8 cellular contexts compared by ENCODE assay signal in genomic region chr16:48612621-48613020, GRCh38. TPM values are rescaled to one million over a fixed set of nuclear protein-coding genes. Genes with fewer than 3 reads are reported as not detected.
DNase-seq lines count a peak whose midpoint lies in the region; ATAC-seq and TF ChIP-seq lines count a peak whose summit lies in the region.

No MANE protein-coding gene starts in this region.

- no peaks in the 10 kb centered on the region for H3K9me2 ChIP-seq in SU-DHL-6 (replicated peaks; ENCODE audit: insufficient read depth, low read length)

- H3K4me1 Mint-ChIP-seq in activated T-cell treated with anti-CD3 and anti-CD28 coated beads, Interleukin-2, amount 50 U/mL, for 24 hours (ENCODE audit: low read depth), result peaks cover 47% of the 10 kb centered on the region
- H3K4me1 Mint-ChIP-seq in stimulated activated naive CD8-positive, alpha-beta T cell treated with anti-CD3 and anti-CD28 coated beads, Interleukin-15, amount 100 ng/mL, for 72 hours, result peaks cover 73% of the 10 kb centered on the region

- peak overlapping the region; percentile 32 for H3K4me2 ChIP-seq in SU-DHL-6 (ENCODE audit: low read depth, low read length, poor library complexity, severe bottlenecking)

- no peak for ATAC-seq in foreskin keratinocyte
- no peak for ATAC-seq in stimulated activated naive CD8-positive, alpha-beta T cell treated with anti-CD3 and anti-CD28 coated beads, Interleukin-15, amount 100 ng/mL, for 72 hours

- no peaks in the 10 kb centered on the region for H3K36me3 ChIP-seq in SU-DHL-6 (ENCODE audit: low read length)

- peaks cover 20% of the 10 kb centered on the region for H3K79me2 ChIP-seq in SU-DHL-6 (ENCODE audit: insufficient read depth, low read length)

- peaks cover 5% of the 10 kb centered on the region; the same call in 1 of the 2 replicates for H3F3A ChIP-seq in SU-DHL-6 (ENCODE audit: insufficient read depth)

- H3K27me3 Mint-ChIP-seq in activated T-cell treated with anti-CD3 and anti-CD28 coated beads, Interleukin-2, amount 50 U/mL, for 24 hours, result no peaks in the 10 kb centered on the region
- H3K27me3 Mint-ChIP-seq in stimulated activated naive CD8-positive, alpha-beta T cell treated with anti-CD3 and anti-CD28 coated beads, Interleukin-15, amount 100 ng/mL, for 72 hours, result no peaks in the 10 kb centered on the region

- H3K4me1 ChIP-seq in foreskin keratinocyte, result peaks cover 24% of the 10 kb centered on the region

- TF ChIP-seq CTCF in SU-DHL-6 (IDR thresholded peaks at IDR 0.05; ENCODE audit: insufficient read depth, low read length, poor library complexity, severe bottlenecking) (no peak), foreskin keratinocyte (conservative IDR thresholded peaks at IDR 0.05) (no peak)

- H3K27me3 ChIP-seq in SU-DHL-6 (ENCODE audit: low read length), result no peaks in the 10 kb centered on the region
- H3K27me3 ChIP-seq in foreskin keratinocyte, result no peaks in the 10 kb centered on the region

- H3K27ac ChIP-seq in SU-DHL-6 (ENCODE audit: low read depth, low read length) (no peak overlapping the region), foreskin keratinocyte (peak overlapping the region; percentile 92)

- no peak overlapping the region for H3K4me3 ChIP-seq in SU-DHL-6 (ENCODE audit: insufficient read depth, low read length, poor library complexity, severe bottlenecking)

- H3K9me3 ChIP-seq in SU-DHL-6 (ENCODE audit: insufficient read depth, low read length), result no peaks in the 10 kb centered on the region

- H3K4me3 Mint-ChIP-seq in activated T-cell treated with anti-CD3 and anti-CD28 coated beads, Interleukin-2, amount 50 U/mL, for 24 hours, result peak overlapping the region; percentile 65
- peak overlapping the region; percentile 60 to 78 for H3K4me3 Mint-ChIP-seq in stimulated activated naive CD8-positive, alpha-beta T cell treated with anti-CD3 and anti-CD28 coated beads, Interleukin-15, amount 100 ng/mL, for 72 hours

- H2AFZ ChIP-seq in SU-DHL-6 (ENCODE audit: low read depth, low read length, severe bottlenecking), result peak overlapping the region; percentile 36

- H4K20me1 ChIP-seq in SU-DHL-6 (ENCODE audit: low read depth, low read length), result no peaks in the 10 kb centered on the region; the same call in 1 of the 2 replicates

- peaks cover 3% of the 10 kb centered on the region for H3K9me3 Mint-ChIP-seq in activated T-cell treated with anti-CD3 and anti-CD28 coated beads, Interleukin-2, amount 50 U/mL, for 24 hours
- H3K9me3 Mint-ChIP-seq in stimulated activated naive CD8-positive, alpha-beta T cell treated with anti-CD3 and anti-CD28 coated beads, Interleukin-15, amount 100 ng/mL, for 72 hours, result no peaks in the 10 kb centered on the region

- 0 out of 2 replicates have a peak overlapping the region, but pooled peaks have one; percentile 6 for H3K9ac ChIP-seq in SU-DHL-6 (ENCODE audit: low read length)

- peak overlapping the region; percentile 93 for H3K27ac Mint-ChIP-seq in activated T-cell treated with anti-CD3 and anti-CD28 coated beads, Interleukin-2, amount 50 U/mL, for 24 hours
- peak overlapping the region; percentile 96 to 99 for H3K27ac Mint-ChIP-seq in stimulated activated naive CD8-positive, alpha-beta T cell treated with anti-CD3 and anti-CD28 coated beads, Interleukin-15, amount 100 ng/mL, for 72 hours

- DNase-seq in activated T-cell treated with anti-CD3 and anti-CD28 coated beads, Interleukin-2, amount 50 U/mL, for 24 hours, result no peak
- DNase-seq in activated T-cell treated with anti-CD3 and anti-CD28 coated beads for 4 hours (no peak), foreskin keratinocyte (no peak), HUDEP-2 (lab: John Stamatoyannopoulos, UW; ENCODE audit: unreplicated experiment in 76 of 76) (no peak), nucleus accumbens (lab: John Stamatoyannopoulos, UW) (no peak), T1000 (lab: John Stamatoyannopoulos, UW) (no peak)
- DNase-seq in stimulated activated naive CD8-positive, alpha-beta T cell treated with anti-CD3 and anti-CD28 coated beads, Interleukin-15, amount 100 ng/mL, for 72 hours, result no peak

- H3K36me3 Mint-ChIP-seq in activated T-cell treated with anti-CD3 and anti-CD28 coated beads, Interleukin-2, amount 50 U/mL, for 24 hours (ENCODE audit: low read depth), result peaks cover 5% of the 10 kb centered on the region

RNA-seq across cellular contexts. Expression of gene N4BP1, which starts 2.6 kb away (rescaled TPM):
- total RNA-seq in foreskin keratinocyte, result 62.6 and 73.0 TPM in 2 replicates
- 41.3 and 42.9 TPM in 2 replicates for polyA plus RNA-seq in foreskin keratinocyte
